Comparison of ENCODE assay signal across 1 cellular context in the genomic region with DNA sequence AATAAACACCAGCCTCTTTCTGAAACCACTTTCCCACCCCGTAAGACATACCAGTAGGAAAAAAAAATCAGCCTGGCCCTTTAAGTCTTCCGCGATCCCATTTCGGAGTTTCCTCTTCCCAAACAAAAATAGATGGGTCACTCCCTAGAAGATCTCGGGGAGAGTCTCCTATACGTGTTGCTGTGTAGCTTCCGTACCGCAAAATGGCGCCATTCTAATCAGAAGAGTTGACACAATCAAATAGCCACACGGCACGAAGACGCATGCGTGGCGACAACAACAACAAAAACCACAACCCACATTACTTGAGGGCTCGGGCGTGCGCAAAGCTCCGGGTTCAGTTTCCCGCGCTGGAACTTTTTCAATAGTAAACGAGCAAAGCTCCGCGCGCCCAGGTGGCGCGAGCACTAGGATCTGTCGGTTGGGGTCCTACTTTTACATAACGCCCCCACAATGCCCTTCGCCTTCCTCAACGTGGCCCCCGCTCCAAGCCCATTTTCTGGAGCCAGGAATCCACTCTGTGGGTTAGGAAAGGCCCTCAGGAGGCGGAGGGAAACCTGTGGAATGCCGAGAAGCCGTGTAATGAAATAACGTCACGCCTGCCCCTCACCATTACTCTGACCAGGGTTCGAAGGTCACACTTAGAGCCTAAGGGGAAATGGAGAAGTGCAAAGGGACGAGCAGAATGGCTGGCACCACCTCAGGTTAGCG.
TF ChIP-seq lines count a peak whose summit lies in the region.

A gene (minus strand): TSS at position 208 of the 711 bp plus-strand sequence. CDS start 519 bp downstream, outside the sequence.

TF ChIP-seq in HepG2, 621 proteins besides CTCF, POLR2A, EP300 and RAD21 (continued from another document and continues in another):
- TF ChIP-seq ZNF772 (CRISPR knock-in tag; IDR thresholded peaks at IDR 0.05) (peak; percentile 60; the same call in 1 of the 2 replicates), NFYC (CRISPR knock-in tag; IDR thresholded peaks at IDR 0.05) (no peak), REL (CRISPR knock-in tag; conservative IDR thresholded peaks at IDR 0.05) (no peak), GPN1 (CRISPR knock-in tag; IDR thresholded peaks at IDR 0.05; ENCODE audit: borderline replicate concordance) (no peak), HIVEP1 (CRISPR knock-in tag; IDR thresholded peaks at IDR 0.05) (no peak), FOXA3 (CRISPR knock-in tag; IDR thresholded peaks at IDR 0.05) (peak; percentile 66), FOXC1 (CRISPR knock-in tag; IDR thresholded peaks at IDR 0.05; ENCODE audit: borderline replicate concordance) (no peak), MAF1 (CRISPR knock-in tag; IDR thresholded peaks at IDR 0.05; ENCODE audit: borderline replicate concordance) (peak; percentile 29; the same call in 1 of the 2 replicates), MZF1 (CRISPR knock-in tag; IDR thresholded peaks at IDR 0.05; ENCODE audit: borderline replicate concordance) (no peak), TARDBP (CRISPR knock-in tag; IDR thresholded peaks at IDR 0.05) (no peak; the same call in 1 of the 2 replicates), SIN3A (IDR thresholded peaks at IDR 0.05; ENCODE audit: borderline replicate concordance, low read depth, low read length) (peak; percentile 81), HOXD1 (CRISPR knock-in tag; IDR thresholded peaks at IDR 0.05) (peak; percentile 81; the same call in 1 of the 2 replicates), ZNF367 (CRISPR knock-in tag; IDR thresholded peaks at IDR 0.05; ENCODE audit: borderline replicate concordance) (no peak), MIER3 (CRISPR knock-in tag; IDR thresholded peaks at IDR 0.05; ENCODE audit: borderline replicate concordance) (peak; percentile 43; the same call in 1 of the 2 replicates), RARA (CRISPR knock-in tag; IDR thresholded peaks at IDR 0.05) (no peak), ETV5 (CRISPR knock-in tag; IDR thresholded peaks at IDR 0.05; ENCODE audit: borderline replicate concordance) (peak; percentile 34; the same call in 1 of the 2 replicates), ZNF383 (CRISPR knock-in tag; IDR thresholded peaks at IDR 0.05; ENCODE audit: borderline replicate concordance) (no peak), NFYB (CRISPR knock-in tag; IDR thresholded peaks at IDR 0.05) (peak; percentile 31; the same call in 1 of the 2 replicates), NR2C2 (CRISPR knock-in tag; IDR thresholded peaks at IDR 0.05; ENCODE audit: borderline replicate concordance) (no peak), ZNF121 (CRISPR knock-in tag; IDR thresholded peaks at IDR 0.05) (no peak), STAG1 (CRISPR knock-in tag; IDR thresholded peaks at IDR 0.05) (0 out of 2 replicates have a peak, but pooled peaks have one; percentile 11), TCF7 (IDR thresholded peaks at IDR 0.05; ENCODE audit: low read depth) (no peak), ATF1 (CRISPR knock-in tag; IDR thresholded peaks at IDR 0.05) (peak; percentile 73; the same call in 1 of the 2 replicates), ZBTB1 (CRISPR knock-in tag; IDR thresholded peaks at IDR 0.05; ENCODE audit: borderline replicate concordance) (no peak), IRF2 (CRISPR knock-in tag; IDR thresholded peaks at IDR 0.05) (no peak), POGZ (CRISPR knock-in tag; IDR thresholded peaks at IDR 0.05) (no peak; the same call in 1 of the 2 replicates), ZNF619 (CRISPR knock-in tag; IDR thresholded peaks at IDR 0.05) (no peak), ZNF547 (CRISPR knock-in tag; IDR thresholded peaks at IDR 0.05) (peak; percentile 88), SPEN (CRISPR knock-in tag; IDR thresholded peaks at IDR 0.05; ENCODE audit: low read depth) (peak; percentile 73), TMF1 (CRISPR knock-in tag; IDR thresholded peaks at IDR 0.05; ENCODE audit: low read depth) (no peak; the same call in 1 of the 2 replicates), MEIS2 (CRISPR knock-in tag; IDR thresholded peaks at IDR 0.05) (no peak), ZNF260 (CRISPR knock-in tag; IDR thresholded peaks at IDR 0.05; ENCODE audit: borderline replicate concordance, low read depth) (no peak)
- TF ChIP-seq, protein P1, sequence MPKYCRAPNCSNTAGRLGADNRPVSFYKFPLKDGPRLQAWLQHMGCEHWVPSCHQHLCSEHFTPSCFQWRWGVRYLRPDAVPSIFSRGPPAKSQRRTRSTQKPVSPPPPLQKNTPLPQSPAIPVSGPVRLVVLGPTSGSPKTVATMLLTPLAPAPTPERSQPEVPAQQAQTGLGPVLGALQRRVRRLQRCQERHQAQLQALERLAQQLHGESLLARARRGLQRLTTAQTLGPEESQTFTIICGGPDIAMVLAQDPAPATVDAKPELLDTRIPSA (CRISPR knock-in tag; IDR thresholded peaks at IDR 0.05; ENCODE audit: borderline replicate concordance): no peak; the same call in 1 of the 2 replicates
- TF ChIP-seq, protein P2, sequence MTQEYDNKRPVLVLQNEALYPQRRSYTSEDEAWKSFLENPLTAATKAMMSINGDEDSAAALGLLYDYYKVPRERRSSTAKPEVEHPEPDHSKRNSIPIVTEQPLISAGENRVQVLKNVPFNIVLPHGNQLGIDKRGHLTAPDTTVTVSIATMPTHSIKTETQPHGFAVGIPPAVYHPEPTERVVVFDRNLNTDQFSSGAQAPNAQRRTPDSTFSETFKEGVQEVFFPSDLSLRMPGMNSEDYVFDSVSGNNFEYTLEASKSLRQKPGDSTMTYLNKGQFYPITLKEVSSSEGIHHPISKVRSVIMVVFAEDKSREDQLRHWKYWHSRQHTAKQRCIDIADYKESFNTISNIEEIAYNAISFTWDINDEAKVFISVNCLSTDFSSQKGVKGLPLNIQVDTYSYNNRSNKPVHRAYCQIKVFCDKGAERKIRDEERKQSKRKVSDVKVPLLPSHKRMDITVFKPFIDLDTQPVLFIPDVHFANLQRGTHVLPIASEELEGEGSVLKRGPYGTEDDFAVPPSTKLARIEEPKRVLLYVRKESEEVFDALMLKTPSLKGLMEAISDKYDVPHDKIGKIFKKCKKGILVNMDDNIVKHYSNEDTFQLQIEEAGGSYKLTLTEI (CRISPR knock-in tag; conservative IDR thresholded peaks at IDR 0.05): no peak
- TF ChIP-seq, protein P3, sequence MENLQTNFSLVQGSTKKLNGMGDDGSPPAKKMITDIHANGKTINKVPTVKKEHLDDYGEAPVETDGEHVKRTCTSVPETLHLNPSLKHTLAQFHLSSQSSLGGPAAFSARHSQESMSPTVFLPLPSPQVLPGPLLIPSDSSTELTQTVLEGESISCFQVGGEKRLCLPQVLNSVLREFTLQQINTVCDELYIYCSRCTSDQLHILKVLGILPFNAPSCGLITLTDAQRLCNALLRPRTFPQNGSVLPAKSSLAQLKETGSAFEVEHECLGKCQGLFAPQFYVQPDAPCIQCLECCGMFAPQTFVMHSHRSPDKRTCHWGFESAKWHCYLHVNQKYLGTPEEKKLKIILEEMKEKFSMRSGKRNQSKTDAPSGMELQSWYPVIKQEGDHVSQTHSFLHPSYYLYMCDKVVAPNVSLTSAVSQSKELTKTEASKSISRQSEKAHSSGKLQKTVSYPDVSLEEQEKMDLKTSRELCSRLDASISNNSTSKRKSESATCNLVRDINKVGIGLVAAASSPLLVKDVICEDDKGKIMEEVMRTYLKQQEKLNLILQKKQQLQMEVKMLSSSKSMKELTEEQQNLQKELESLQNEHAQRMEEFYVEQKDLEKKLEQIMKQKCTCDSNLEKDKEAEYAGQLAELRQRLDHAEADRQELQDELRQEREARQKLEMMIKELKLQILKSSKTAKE (CRISPR knock-in tag; IDR thresholded peaks at IDR 0.05; ENCODE audit: borderline replicate concordance): no peak
- TF ChIP-seq, protein P4, sequence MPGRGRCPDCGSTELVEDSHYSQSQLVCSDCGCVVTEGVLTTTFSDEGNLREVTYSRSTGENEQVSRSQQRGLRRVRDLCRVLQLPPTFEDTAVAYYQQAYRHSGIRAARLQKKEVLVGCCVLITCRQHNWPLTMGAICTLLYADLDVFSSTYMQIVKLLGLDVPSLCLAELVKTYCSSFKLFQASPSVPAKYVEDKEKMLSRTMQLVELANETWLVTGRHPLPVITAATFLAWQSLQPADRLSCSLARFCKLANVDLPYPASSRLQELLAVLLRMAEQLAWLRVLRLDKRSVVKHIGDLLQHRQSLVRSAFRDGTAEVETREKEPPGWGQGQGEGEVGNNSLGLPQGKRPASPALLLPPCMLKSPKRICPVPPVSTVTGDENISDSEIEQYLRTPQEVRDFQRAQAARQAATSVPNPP (CRISPR knock-in tag; IDR thresholded peaks at IDR 0.05): no peak
- TF ChIP-seq, protein P5, sequence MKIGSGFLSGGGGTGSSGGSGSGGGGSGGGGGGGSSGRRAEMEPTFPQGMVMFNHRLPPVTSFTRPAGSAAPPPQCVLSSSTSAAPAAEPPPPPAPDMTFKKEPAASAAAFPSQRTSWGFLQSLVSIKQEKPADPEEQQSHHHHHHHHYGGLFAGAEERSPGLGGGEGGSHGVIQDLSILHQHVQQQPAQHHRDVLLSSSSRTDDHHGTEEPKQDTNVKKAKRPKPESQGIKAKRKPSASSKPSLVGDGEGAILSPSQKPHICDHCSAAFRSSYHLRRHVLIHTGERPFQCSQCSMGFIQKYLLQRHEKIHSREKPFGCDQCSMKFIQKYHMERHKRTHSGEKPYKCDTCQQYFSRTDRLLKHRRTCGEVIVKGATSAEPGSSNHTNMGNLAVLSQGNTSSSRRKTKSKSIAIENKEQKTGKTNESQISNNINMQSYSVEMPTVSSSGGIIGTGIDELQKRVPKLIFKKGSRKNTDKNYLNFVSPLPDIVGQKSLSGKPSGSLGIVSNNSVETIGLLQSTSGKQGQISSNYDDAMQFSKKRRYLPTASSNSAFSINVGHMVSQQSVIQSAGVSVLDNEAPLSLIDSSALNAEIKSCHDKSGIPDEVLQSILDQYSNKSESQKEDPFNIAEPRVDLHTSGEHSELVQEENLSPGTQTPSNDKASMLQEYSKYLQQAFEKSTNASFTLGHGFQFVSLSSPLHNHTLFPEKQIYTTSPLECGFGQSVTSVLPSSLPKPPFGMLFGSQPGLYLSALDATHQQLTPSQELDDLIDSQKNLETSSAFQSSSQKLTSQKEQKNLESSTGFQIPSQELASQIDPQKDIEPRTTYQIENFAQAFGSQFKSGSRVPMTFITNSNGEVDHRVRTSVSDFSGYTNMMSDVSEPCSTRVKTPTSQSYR (CRISPR knock-in tag; IDR thresholded peaks at IDR 0.05; ENCODE audit: borderline replicate concordance): peak; percentile 33; the same call in 1 of the 2 replicates
- TF ChIP-seq, protein P6, sequence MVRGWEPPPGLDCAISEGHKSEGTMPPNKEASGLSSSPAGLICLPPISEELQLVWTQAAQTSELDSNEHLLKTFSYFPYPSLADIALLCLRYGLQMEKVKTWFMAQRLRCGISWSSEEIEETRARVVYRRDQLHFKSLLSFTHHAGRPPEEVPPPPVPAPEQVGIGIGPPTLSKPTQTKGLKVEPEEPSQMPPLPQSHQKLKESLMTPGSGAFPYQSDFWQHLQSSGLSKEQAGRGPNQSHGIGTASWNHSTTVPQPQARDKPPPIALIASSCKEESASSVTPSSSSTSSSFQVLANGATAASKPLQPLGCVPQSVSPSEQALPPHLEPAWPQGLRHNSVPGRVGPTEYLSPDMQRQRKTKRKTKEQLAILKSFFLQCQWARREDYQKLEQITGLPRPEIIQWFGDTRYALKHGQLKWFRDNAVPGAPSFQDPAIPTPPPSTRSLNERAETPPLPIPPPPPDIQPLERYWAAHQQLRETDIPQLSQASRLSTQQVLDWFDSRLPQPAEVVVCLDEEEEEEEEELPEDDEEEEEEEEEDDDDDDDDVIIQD (CRISPR knock-in tag; IDR thresholded peaks at IDR 0.05; ENCODE audit: low read depth): 0 out of 2 replicates have a peak, but pooled peaks have one; percentile 25
- TF ChIP-seq, protein P7, sequence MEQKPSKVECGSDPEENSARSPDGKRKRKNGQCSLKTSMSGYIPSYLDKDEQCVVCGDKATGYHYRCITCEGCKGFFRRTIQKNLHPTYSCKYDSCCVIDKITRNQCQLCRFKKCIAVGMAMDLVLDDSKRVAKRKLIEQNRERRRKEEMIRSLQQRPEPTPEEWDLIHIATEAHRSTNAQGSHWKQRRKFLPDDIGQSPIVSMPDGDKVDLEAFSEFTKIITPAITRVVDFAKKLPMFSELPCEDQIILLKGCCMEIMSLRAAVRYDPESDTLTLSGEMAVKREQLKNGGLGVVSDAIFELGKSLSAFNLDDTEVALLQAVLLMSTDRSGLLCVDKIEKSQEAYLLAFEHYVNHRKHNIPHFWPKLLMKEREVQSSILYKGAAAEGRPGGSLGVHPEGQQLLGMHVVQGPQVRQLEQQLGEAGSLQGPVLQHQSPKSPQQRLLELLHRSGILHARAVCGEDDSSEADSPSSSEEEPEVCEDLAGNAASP (CRISPR knock-in tag; IDR thresholded peaks at IDR 0.05; ENCODE audit: borderline replicate concordance): no peak
- TF ChIP-seq, protein P8, sequence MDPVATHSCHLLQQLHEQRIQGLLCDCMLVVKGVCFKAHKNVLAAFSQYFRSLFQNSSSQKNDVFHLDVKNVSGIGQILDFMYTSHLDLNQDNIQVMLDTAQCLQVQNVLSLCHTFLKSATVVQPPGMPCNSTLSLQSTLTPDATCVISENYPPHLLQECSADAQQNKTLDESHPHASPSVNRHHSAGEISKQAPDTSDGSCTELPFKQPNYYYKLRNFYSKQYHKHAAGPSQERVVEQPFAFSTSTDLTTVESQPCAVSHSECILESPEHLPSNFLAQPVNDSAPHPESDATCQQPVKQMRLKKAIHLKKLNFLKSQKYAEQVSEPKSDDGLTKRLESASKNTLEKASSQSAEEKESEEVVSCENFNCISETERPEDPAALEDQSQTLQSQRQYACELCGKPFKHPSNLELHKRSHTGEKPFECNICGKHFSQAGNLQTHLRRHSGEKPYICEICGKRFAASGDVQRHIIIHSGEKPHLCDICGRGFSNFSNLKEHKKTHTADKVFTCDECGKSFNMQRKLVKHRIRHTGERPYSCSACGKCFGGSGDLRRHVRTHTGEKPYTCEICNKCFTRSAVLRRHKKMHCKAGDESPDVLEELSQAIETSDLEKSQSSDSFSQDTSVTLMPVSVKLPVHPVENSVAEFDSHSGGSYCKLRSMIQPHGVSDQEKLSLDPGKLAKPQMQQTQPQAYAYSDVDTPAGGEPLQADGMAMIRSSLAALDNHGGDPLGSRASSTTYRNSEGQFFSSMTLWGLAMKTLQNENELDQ (CRISPR knock-in tag; IDR thresholded peaks at IDR 0.05; ENCODE audit: borderline replicate concordance): no peak
- TF ChIP-seq, protein P9, sequence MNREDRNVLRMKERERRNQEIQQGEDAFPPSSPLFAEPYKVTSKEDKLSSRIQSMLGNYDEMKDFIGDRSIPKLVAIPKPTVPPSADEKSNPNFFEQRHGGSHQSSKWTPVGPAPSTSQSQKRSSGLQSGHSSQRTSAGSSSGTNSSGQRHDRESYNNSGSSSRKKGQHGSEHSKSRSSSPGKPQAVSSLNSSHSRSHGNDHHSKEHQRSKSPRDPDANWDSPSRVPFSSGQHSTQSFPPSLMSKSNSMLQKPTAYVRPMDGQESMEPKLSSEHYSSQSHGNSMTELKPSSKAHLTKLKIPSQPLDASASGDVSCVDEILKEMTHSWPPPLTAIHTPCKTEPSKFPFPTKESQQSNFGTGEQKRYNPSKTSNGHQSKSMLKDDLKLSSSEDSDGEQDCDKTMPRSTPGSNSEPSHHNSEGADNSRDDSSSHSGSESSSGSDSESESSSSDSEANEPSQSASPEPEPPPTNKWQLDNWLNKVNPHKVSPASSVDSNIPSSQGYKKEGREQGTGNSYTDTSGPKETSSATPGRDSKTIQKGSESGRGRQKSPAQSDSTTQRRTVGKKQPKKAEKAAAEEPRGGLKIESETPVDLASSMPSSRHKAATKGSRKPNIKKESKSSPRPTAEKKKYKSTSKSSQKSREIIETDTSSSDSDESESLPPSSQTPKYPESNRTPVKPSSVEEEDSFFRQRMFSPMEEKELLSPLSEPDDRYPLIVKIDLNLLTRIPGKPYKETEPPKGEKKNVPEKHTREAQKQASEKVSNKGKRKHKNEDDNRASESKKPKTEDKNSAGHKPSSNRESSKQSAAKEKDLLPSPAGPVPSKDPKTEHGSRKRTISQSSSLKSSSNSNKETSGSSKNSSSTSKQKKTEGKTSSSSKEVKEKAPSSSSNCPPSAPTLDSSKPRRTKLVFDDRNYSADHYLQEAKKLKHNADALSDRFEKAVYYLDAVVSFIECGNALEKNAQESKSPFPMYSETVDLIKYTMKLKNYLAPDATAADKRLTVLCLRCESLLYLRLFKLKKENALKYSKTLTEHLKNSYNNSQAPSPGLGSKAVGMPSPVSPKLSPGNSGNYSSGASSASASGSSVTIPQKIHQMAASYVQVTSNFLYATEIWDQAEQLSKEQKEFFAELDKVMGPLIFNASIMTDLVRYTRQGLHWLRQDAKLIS (CRISPR knock-in tag; IDR thresholded peaks at IDR 0.05): no peak; the same call in 1 of the 2 replicates
